ENCODE assay signal across 16 cellular contexts in genomic region chr22:29692327-29692640, GRCh38.
"Had no signal": no experiment of that assay in that cellular context is flagged by ENCODE, and none has a peak within 500 bp of the region (broad histone marks: within the 10 kb centered on the region; RNA-seq: fewer than 3 reads in every experiment).

No MANE protein-coding gene starts in this region.

- H3K4me3 ChIP-seq: esophagus squamous epithelium, right lobe of liver, smooth muscle cell had no signal

- H3K27ac ChIP-seq: esophagus squamous epithelium, right lobe of liver had no signal

- H3K4me2 ChIP-seq: smooth muscle cell had no signal

- H3K4me1 ChIP-seq: right lobe of liver had no signal

- DNase-seq: activated CD4-positive, CD25-positive, alpha-beta regulatory T cell; activated CD8-positive, alpha-beta memory T cell treated with anti-CD3 and anti-CD28 coated beads, Interleukin-2, amount 10 ng/mL, durations not matched to agents 7 days and 5 days; activated T-cell treated with anti-CD3 and anti-CD28 coated beads, Interleukin-2, amount 50 U/mL, for 1 hour; amniotic stem cell; central memory CD4-positive, alpha-beta T cell; cortex of kidney; effector CD4-positive, alpha-beta T cell; esophagus squamous epithelium; hippocampal formation; kidney glomerular epithelial cell; right lobe of liver; stimulated activated CD4-positive, alpha-beta T cell treated with anti-CD3 and anti-CD28 coated beads, Interleukin-4, amount 100 ng/mL, for 4 hours; stimulated activated CD8-positive, alpha-beta memory T cell treated with anti-CD3 and anti-CD28 coated beads, Interleukin-4, amount 100 ng/mL, for 48 hours; stimulated activated naive CD8-positive, alpha-beta T cell treated with anti-CD3 and anti-CD28 coated beads, Interleukin-15, Interleukin-2, amounts not matched to agents 100 U/mL and 50 U/mL, for 24 hours; SW 1271 had no signal

- ATAC-seq: activated CD8-positive, alpha-beta memory T cell treated with anti-CD3 and anti-CD28 coated beads, Interleukin-2, amount 10 ng/mL, durations not matched to agents 7 days and 5 days; right lobe of liver; stimulated activated naive CD8-positive, alpha-beta T cell treated with anti-CD3 and anti-CD28 coated beads, Interleukin-15, Interleukin-2, amounts not matched to agents 100 U/mL and 50 U/mL, for 24 hours had no signal

- H3K27me3 ChIP-seq: esophagus squamous epithelium, right lobe of liver had no signal

- H3K9me3 ChIP-seq: esophagus squamous epithelium, right lobe of liver had no signal
